Comparison of ENCODE assay signal across 16 cellular contexts in genomic region chr1:174017231-174017970, GRCh38. TPM values are rescaled to one million over a fixed set of nuclear protein-coding genes. Genes with fewer than 3 reads are reported as not detected.
DNase-seq lines count a peak whose midpoint lies in the region; ATAC-seq and TF ChIP-seq lines count a peak whose summit lies in the region.
"Had no signal": no experiment of that assay in that cellular context is flagged by ENCODE, and none has a peak within 500 bp of the region (broad histone marks: within the 10 kb centered on the region; RNA-seq: fewer than 3 reads in every experiment).

No MANE protein-coding gene starts in this region.

- H3K36me3 ChIP-seq in CD4-positive, CD25-positive, alpha-beta regulatory T cell (ENCODE audit: control insufficient read depth, insufficient read depth, low read length): no peaks in the 10 kb centered on the region
- H3K36me3 ChIP-seq in Karpas-422 (ENCODE audit: insufficient read depth, low read length) (peaks cover 11% of the 10 kb centered on the region; the same call in 1 of the 2 replicates), mammary epithelial cell (ENCODE audit: insufficient read depth, low read length) (no peaks in the 10 kb centered on the region), neural progenitor cell (no peaks in the 10 kb centered on the region)
- H3K36me3 ChIP-seq: Peyer's patch had no signal

- peak overlapping the region; percentile 53 for H3K4me3 ChIP-seq in CD4-positive, CD25-positive, alpha-beta regulatory T cell (ENCODE audit: low read depth, low read length)
- no peak overlapping the region for H3K4me3 ChIP-seq in Karpas-422 (ENCODE audit: low read length)
- H3K4me3 ChIP-seq in mammary epithelial cell (replicated peaks in 1 of 3; ENCODE audit: insufficient read depth in 1 of 3, low read depth in 2 of 3, low read length in 3 of 3): no peak overlapping the region
- H3K4me3 ChIP-seq in neural progenitor cell: no peak overlapping the region
- H3K4me3 ChIP-seq: Peyer's patch had no signal

- peaks cover 7% of the 10 kb centered on the region for H3K36me3 Mint-ChIP-seq in CD4-positive, CD25-positive, alpha-beta regulatory T cell
- H3K36me3 Mint-ChIP-seq in neural progenitor cell: peaks cover 20% of the 10 kb centered on the region

- H2AFZ ChIP-seq in Karpas-422 (ENCODE audit: low read length): no peak overlapping the region
- peak overlapping the region; percentile 21 for H2AFZ ChIP-seq in mammary epithelial cell (ENCODE audit: low read depth, low read length)
- no peak overlapping the region for H2AFZ ChIP-seq in neural progenitor cell (replicated peaks)

- no peaks in the 10 kb centered on the region for H3K27me3 ChIP-seq in CD4-positive, CD25-positive, alpha-beta regulatory T cell (ENCODE audit: control insufficient read depth, insufficient read depth, low read length)
- H3K27me3 ChIP-seq in Karpas-422 (ENCODE audit: low read length) (no peaks in the 10 kb centered on the region), mammary epithelial cell (ENCODE audit: insufficient read depth, low read length) (no peaks in the 10 kb centered on the region), neural progenitor cell (no peaks in the 10 kb centered on the region)
- H3K27me3 ChIP-seq: Peyer's patch had no signal

- H3K9me3 ChIP-seq in CD4-positive, CD25-positive, alpha-beta regulatory T cell (ENCODE audit: control insufficient read depth in 2 of 2, low read length in 2 of 2): no peaks in the 10 kb centered on the region
- H3K9me3 ChIP-seq in Karpas-422 (ENCODE audit: low read length): no peaks in the 10 kb centered on the region
- H3K9me3 ChIP-seq in mammary epithelial cell (replicated peaks; ENCODE audit: insufficient read depth, low read length): no peaks in the 10 kb centered on the region
- H3K9me3 ChIP-seq in neural progenitor cell (ENCODE audit: low read depth): no peaks in the 10 kb centered on the region
- H3K9me3 ChIP-seq: Peyer's patch had no signal

- in situ Hi-C loops in mammary epithelial cell (cut with MboI; ENCODE audit: low sequenced_read_pairs in 2 of 2): no loop called here

- dilution Hi-C loops in mammary epithelial cell (cut with HindIII; ENCODE audit: low sequenced_read_pairs): no loop called here

- no peaks in the 10 kb centered on the region for H3K9me3 Mint-ChIP-seq in CD4-positive, CD25-positive, alpha-beta regulatory T cell
- H3K9me3 Mint-ChIP-seq in neural progenitor cell: peaks cover 5% of the 10 kb centered on the region
- no peaks in the 10 kb centered on the region for H3K9me3 Mint-ChIP-seq in stimulated activated naive CD8-positive, alpha-beta T cell treated with anti-CD3 and anti-CD28 coated beads, Interleukin-15, amount 100 ng/mL, for 72 hours

- peaks cover 21% of the 10 kb centered on the region for H4K20me1 ChIP-seq in Karpas-422 (ENCODE audit: insufficient read depth, low read depth, low read length)
- no peaks in the 10 kb centered on the region for H4K20me1 ChIP-seq in mammary epithelial cell (ENCODE audit: insufficient read depth, low read length)
- H4K20me1 ChIP-seq in neural progenitor cell (ENCODE audit: low read depth): peaks cover 80% of the 10 kb centered on the region

- no peak for DNase-seq in CD4-positive, CD25-positive, alpha-beta regulatory T cell
- DNase-seq in Karpas-422: no peak
- DNase-seq in mammary epithelial cell: no peak
- DNase-seq in neural progenitor cell (ENCODE audit: low spot score): no peak
- DNase-seq in stimulated activated naive CD8-positive, alpha-beta T cell treated with anti-CD3 and anti-CD28 coated beads, Interleukin-15, amount 100 ng/mL, for 72 hours: no peak
- no peak for DNase-seq in NCI-H128 (lab: John Stamatoyannopoulos, UW; ENCODE audit: unreplicated experiment)
- DNase-seq: activated CD8-positive, alpha-beta memory T cell treated with anti-CD3 and anti-CD28 coated beads, Interleukin-2, amount 50 U/mL, for 4 hours; activated naive CD4-positive, alpha-beta T cell; DMS79; NCI-H2029; NCI-H524 treated with DMSO at 0.1 percent for 48 hours; Peyer's patch had no signal

- no peak overlapping the region for H3K27ac ChIP-seq in CD4-positive, CD25-positive, alpha-beta regulatory T cell (ENCODE audit: insufficient read depth, low read length, poor library complexity, severe bottlenecking)
- H3K27ac ChIP-seq in Karpas-422 (ENCODE audit: low read length) (no peak overlapping the region), mammary epithelial cell (ENCODE audit: insufficient read depth, low read depth, low read length) (no peak overlapping the region), neural progenitor cell (no peak overlapping the region)
- H3K27ac ChIP-seq: Peyer's patch had no signal

- peak overlapping the region; percentile 16 to 75 (median 54) for H3K4me3 Mint-ChIP-seq in CD4-positive, CD25-positive, alpha-beta regulatory T cell
- no peak overlapping the region for H3K4me3 Mint-ChIP-seq in neural progenitor cell
- no peak overlapping the region for H3K4me3 Mint-ChIP-seq in stimulated activated naive CD8-positive, alpha-beta T cell treated with anti-CD3 and anti-CD28 coated beads, Interleukin-15, amount 100 ng/mL, for 72 hours

- H3K9ac ChIP-seq in Karpas-422 (ENCODE audit: low read length) (no peak overlapping the region), mammary epithelial cell (ENCODE audit: insufficient read depth, low read length) (no peak overlapping the region), neural progenitor cell (no peak overlapping the region)

- intact Hi-C loops in mammary epithelial cell (cut with micrococcal nuclease): no loop called here

- H3K4me2 ChIP-seq in Karpas-422 (ENCODE audit: low read depth, low read length, poor library complexity, severe bottlenecking): peak overlapping the region; percentile 100
- H3K4me2 ChIP-seq in mammary epithelial cell (ENCODE audit: insufficient read depth, low read depth, low read length): peak overlapping the region; percentile 62
- peak overlapping the region; percentile 13 for H3K4me2 ChIP-seq in neural progenitor cell

- no peaks in the 10 kb centered on the region for H3K27me3 Mint-ChIP-seq in CD4-positive, CD25-positive, alpha-beta regulatory T cell
- H3K27me3 Mint-ChIP-seq in neural progenitor cell (ENCODE audit: insufficient read depth, low read depth): no peaks in the 10 kb centered on the region
- no peaks in the 10 kb centered on the region for H3K27me3 Mint-ChIP-seq in stimulated activated naive CD8-positive, alpha-beta T cell treated with anti-CD3 and anti-CD28 coated beads, Interleukin-15, amount 100 ng/mL, for 72 hours

- H3K9me2 ChIP-seq in Karpas-422 (replicated peaks; ENCODE audit: insufficient read depth, low read length): no peaks in the 10 kb centered on the region

- H3K4me1 ChIP-seq in CD4-positive, CD25-positive, alpha-beta regulatory T cell (ENCODE audit: control insufficient read depth, insufficient read depth, low read length, poor library complexity, severe bottlenecking): peaks cover 51% of the 10 kb centered on the region
- peaks cover 39% of the 10 kb centered on the region for H3K4me1 ChIP-seq in Karpas-422 (ENCODE audit: low read length)
- peaks cover 14% of the 10 kb centered on the region for H3K4me1 ChIP-seq in mammary epithelial cell (ENCODE audit: insufficient read depth, low read length)
- peaks cover 17% of the 10 kb centered on the region for H3K4me1 ChIP-seq in neural progenitor cell

- peaks cover 36 to 70% (median 55%) of the 10 kb centered on the region in 4 donors for H3K4me1 Mint-ChIP-seq in CD4-positive, CD25-positive, alpha-beta regulatory T cell
- peaks cover 26% of the 10 kb centered on the region for H3K4me1 Mint-ChIP-seq in neural progenitor cell
- peaks cover 59% of the 10 kb centered on the region for H3K4me1 Mint-ChIP-seq in stimulated activated naive CD8-positive, alpha-beta T cell treated with anti-CD3 and anti-CD28 coated beads, Interleukin-15, amount 100 ng/mL, for 72 hours

- H3K27ac Mint-ChIP-seq in CD4-positive, CD25-positive, alpha-beta regulatory T cell: peak overlapping the region in 2 of 3 donors; percentile 7 to 14
- no peak overlapping the region for H3K27ac Mint-ChIP-seq in neural progenitor cell
- no peak overlapping the region for H3K27ac Mint-ChIP-seq in stimulated activated naive CD8-positive, alpha-beta T cell treated with anti-CD3 and anti-CD28 coated beads, Interleukin-15, amount 100 ng/mL, for 72 hours

- ATAC-seq in CD4-positive, CD25-positive, alpha-beta regulatory T cell (ENCODE audit: low read depth in 2 of 2): no peak
- ATAC-seq in HG03159 (IDR thresholded peaks at IDR 0.05; ENCODE audit: unreplicated experiment): no peak
- ATAC-seq in stimulated activated naive CD8-positive, alpha-beta T cell treated with anti-CD3 and anti-CD28 coated beads, Interleukin-15, amount 100 ng/mL, for 72 hours: no peak
- ATAC-seq in GM18498 (IDR thresholded peaks at IDR 0.05; ENCODE audit: unreplicated experiment): no peak
- ATAC-seq: activated CD4-positive, CD25-positive, alpha-beta regulatory T cell treated with anti-CD3 and anti-CD28 coated beads, Interleukin-2, amount 50 U/mL, for 24 hours; left lobe of liver had no signal

- BruUV-seq in mammary epithelial cell (replicated peaks; lab: Mats Ljungman, UMichigan): no TSS peak

- peaks cover under 1% of the 10 kb centered on the region for H3F3A ChIP-seq in neural progenitor cell (ENCODE audit: low read depth)

- 8% methylated on average over 2 of the region's 2 CpGs for WGBS in mammary epithelial cell (ENCODE audit: low coverage, missing lambda C conversion rate)

- H3K79me2 ChIP-seq in Karpas-422 (ENCODE audit: low read length) (peaks cover 96% of the 10 kb centered on the region), mammary epithelial cell (ENCODE audit: insufficient read depth, low read length) (peaks cover 94% of the 10 kb centered on the region), neural progenitor cell (ENCODE audit: low read depth) (peaks cover 98% of the 10 kb centered on the region)

- CTCF ChIA-PET in mammary epithelial cell (lab: Charles Lee; ENCODE audit: low non-redundant PET): no interaction called here

- TF ChIP-seq CTCF in mammary epithelial cell (conservative IDR thresholded peaks at IDR 0.05 in 1 of 2, IDR thresholded peaks at IDR 0.05 in 1 of 2; ENCODE audit: extremely low read depth in 1 of 2, insufficient read depth in 1 of 2, low read depth in 1 of 2, low read length in 2 of 2): no peak
- TF ChIP-seq CTCF in neural progenitor cell (IDR thresholded peaks at IDR 0.05): no peak

RNA-seq across cellular contexts. Expression of gene RC3H1, which starts 4.8 kb away (rescaled TPM):
- 54.7 TPM for total RNA-seq in CD4-positive, CD25-positive, alpha-beta regulatory T cell
- 1 to 10 TPM; 2.8 to 6.1 (median 5.0) TPM for polyA plus RNA-seq in CD4-positive, CD25-positive, alpha-beta regulatory T cell
- total RNA-seq in Karpas-422 (2014; rRNA removed; shearing (Covaris generic); ENCODE audit: low replicate concordance): 13.2 and 52.9 TPM in 2 replicates
- total RNA-seq in mammary epithelial cell (10 to 100 TPM; 22.0 to 36.5 TPM), neural progenitor cell (ENCODE audit: low replicate concordance) (32.4 and 32.8 TPM in 2 replicates)
- 12.6 TPM for polyA plus RNA-seq in mammary epithelial cell
- polyA minus RNA-seq in mammary epithelial cell: 74.3 TPM

Comparison
In these comparisons a context has a peak if more than half of its experiments do, and no peak if none do; other contexts are left out.
1. H3K27ac Mint-ChIP-seq: peak in CD4-positive, CD25-positive, alpha-beta regulatory T cell (2 of 3); none in neural progenitor cell (single experiment) and stimulated activated naive CD8-positive, alpha-beta T cell treated with anti-CD3 and anti-CD28 coated beads, Interleukin-15, amount 100 ng/mL, for 72 hours (0 of 2).
2. H3K4me3 Mint-ChIP-seq: peak in CD4-positive, CD25-positive, alpha-beta regulatory T cell (4 of 4); none in neural progenitor cell (single experiment) and stimulated activated naive CD8-positive, alpha-beta T cell treated with anti-CD3 and anti-CD28 coated beads, Interleukin-15, amount 100 ng/mL, for 72 hours (0 of 2).
3. H3K4me2 ChIP-seq: peak in every context shown above with its lines; median percentile 100 in Karpas-422; 62 in mammary epithelial cell; 13 in neural progenitor cell.